In the genomic region with DNA sequence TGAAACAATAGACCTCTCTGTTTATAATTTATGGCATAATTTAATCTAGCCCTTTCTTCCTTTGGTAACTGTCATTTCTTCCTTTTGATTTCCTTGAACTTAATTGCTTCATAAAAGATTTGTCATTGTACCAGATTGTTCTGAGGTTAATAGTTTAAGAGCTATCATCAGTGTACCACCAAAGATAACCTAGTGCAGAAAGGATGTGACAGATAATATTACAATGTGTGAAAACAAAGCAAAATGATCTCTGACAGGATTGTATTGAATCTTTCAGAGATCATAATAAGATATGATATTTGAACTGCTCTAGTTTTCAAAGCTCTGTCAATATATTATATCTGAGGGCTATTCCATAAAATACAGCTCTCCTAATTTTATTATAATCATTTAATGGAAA, we compare ENCODE assay signal across 36 cellular contexts.
"Had no signal": no experiment of that assay in that cellular context is flagged by ENCODE, and none has a peak within 500 bp of the region (broad histone marks: within the 10 kb centered on the region; RNA-seq: fewer than 3 reads in every experiment).

No MANE protein-coding gene starts in this region.

- H3K9me3 ChIP-seq: MG63 had no signal

- H3K4me2 ChIP-seq: KMS-11 had no signal

- H3K9ac ChIP-seq: KMS-11 had no signal

- H3K36me3 ChIP-seq: MG63 had no signal

- DNase-seq: Karpas-422, Kasumi-1, KG1, MG63, MM.1S, MV-4-11, NCI-H1048, NCI-H1092, NCI-H1092 treated with DMSO at 0.1 percent for 48 hours, NCI-H1105, NCI-H1105 treated with DMSO at 0.1 percent for 48 hours, NCI-H1417, NCI-H1417 treated with DMSO at 0.1 percent for 48 hours, NCI-H1436, NCI-H1436 treated with DMSO at 0.1 percent for 48 hours, NCI-H146, NCI-H1694, NCI-H1694 treated with DMSO at 0.1 percent for 48 hours, NCI-H187, NCI-H187 treated with DMSO at 0.1 percent for 48 hours, NCI-H1930, NCI-H2029, NCI-H2029 treated with DMSO at 0.1 percent for 48 hours, NCI-H2081, NCI-H2081 treated with DMSO at 0.1 percent for 48 hours, NCI-H2107, NCI-H2171, NCI-H2171 treated with DMSO at 0.1 percent for 48 hours, NCI-H2227 treated with DMSO at 0.1 percent for 48 hours, NCI-H226, NCI-H345, NCI-H446, NCI-H446 treated with DMSO at 0.1 percent for 48 hours, NCI-H510A, NCI-H510A treated with DMSO at 0.1 percent for 48 hours had no signal

- H3K4me3 ChIP-seq: MG63 had no signal

- H3K27ac ChIP-seq: KMS-11 had no signal

- H3K27me3 ChIP-seq: MG63 had no signal
